8 cellular contexts compared by ENCODE assay signal in the genomic region with DNA sequence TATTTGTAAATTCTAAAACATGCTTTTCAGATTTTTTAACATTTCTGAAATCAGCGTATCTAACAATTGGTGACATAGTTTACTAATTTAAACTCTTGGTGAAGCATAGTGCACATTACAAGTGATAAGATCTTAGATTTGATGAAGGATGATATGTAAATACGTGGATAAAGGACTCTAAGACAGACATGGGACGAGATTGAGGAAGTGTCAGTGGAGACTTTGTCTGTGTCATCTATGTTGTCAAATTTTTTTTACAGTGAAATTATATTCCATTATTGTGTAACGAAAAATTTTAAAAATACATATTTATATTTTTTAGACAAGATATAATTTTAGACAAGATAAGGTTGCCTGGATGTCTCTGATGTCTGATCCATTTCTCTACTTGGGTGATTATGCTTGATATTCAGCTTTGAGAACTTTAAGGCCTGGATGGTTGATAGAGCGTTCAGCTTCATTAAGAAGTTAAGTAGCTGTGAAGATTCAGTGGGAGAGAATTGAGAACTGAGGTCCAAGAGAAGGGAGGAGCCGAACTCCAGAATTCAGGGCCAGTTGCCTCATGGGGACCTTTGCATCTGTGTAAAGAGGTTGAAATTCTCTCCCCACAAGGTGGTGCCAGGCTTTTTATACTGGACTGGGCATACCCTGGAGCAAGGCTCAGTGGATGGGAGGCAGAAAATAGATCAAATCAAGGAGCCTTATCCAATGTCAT.
DNase-seq lines count a peak whose midpoint lies in the region; ATAC-seq lines count a peak whose summit lies in the region.

No MANE protein-coding gene starts in this region.

- H3K36me3 Mint-ChIP-seq in dendritic cell treated with granulocyte-macrophage colony-stimulating factor and Interleukin-4, amounts not matched to agents 40 ng/mL and 50 ng/mL, for 4 days (ENCODE audit: low read depth): no peaks in the 10 kb centered on the region
- H3K36me3 Mint-ChIP-seq in naive B cell: peaks cover 0 to 9% of the 10 kb centered on the region in 2 donors

- intact Hi-C loops in dendritic cell treated with granulocyte-macrophage colony-stimulating factor and Interleukin-4, amounts not matched to agents 40 ng/mL and 50 ng/mL, for 4 days (cut with micrococcal nuclease): no loop called here

- no peaks in the 10 kb centered on the region for H3K9me3 Mint-ChIP-seq in dendritic cell treated with granulocyte-macrophage colony-stimulating factor and Interleukin-4, amounts not matched to agents 40 ng/mL and 50 ng/mL, for 4 days
- H3K9me3 Mint-ChIP-seq in naive B cell: no peaks in the 10 kb centered on the region

- peaks cover 30% of the 10 kb centered on the region for H3K4me1 Mint-ChIP-seq in dendritic cell treated with granulocyte-macrophage colony-stimulating factor and Interleukin-4, amounts not matched to agents 40 ng/mL and 50 ng/mL, for 4 days (ENCODE audit: low read depth)
- peaks cover 36 to 52% (median 49%) of the 10 kb centered on the region in 3 donors for H3K4me1 Mint-ChIP-seq in naive B cell

- H3K4me3 Mint-ChIP-seq in dendritic cell treated with granulocyte-macrophage colony-stimulating factor and Interleukin-4, amounts not matched to agents 40 ng/mL and 50 ng/mL, for 4 days: no peak overlapping the region
- H3K4me3 Mint-ChIP-seq in naive B cell: peak overlapping the region in 1 of 8 donors; percentile 48

- ATAC-seq in naive B cell (ENCODE audit: low read depth in 2 of 2) (peak; percentile 46 to 50), GM21447 (IDR thresholded peaks at IDR 0.05; ENCODE audit: unreplicated experiment) (no peak), esophagus mucosa (no peak)

- DNase-seq in DMS53 (lab: John Stamatoyannopoulos, UW): peak; percentile 57
- DNase-seq in DMS53 treated with DMSO at 0.1 percent for 48 hours (lab: John Stamatoyannopoulos, UW; ENCODE audit: unreplicated experiment): no peak
- peak; percentile 10 for DNase-seq in LoVo (ENCODE audit: low spot score)
- DNase-seq in naive B cell: no peak
- DNase-seq in OCI-M1 (lab: John Stamatoyannopoulos, UW): no peak

- peak overlapping the region; percentile 54 for H3K27ac Mint-ChIP-seq in dendritic cell treated with granulocyte-macrophage colony-stimulating factor and Interleukin-4, amounts not matched to agents 40 ng/mL and 50 ng/mL, for 4 days
- peak overlapping the region in 2 of 6 donors; percentile 29 to 42 for H3K27ac Mint-ChIP-seq in naive B cell

- H3K27me3 Mint-ChIP-seq in dendritic cell treated with granulocyte-macrophage colony-stimulating factor and Interleukin-4, amounts not matched to agents 40 ng/mL and 50 ng/mL, for 4 days: no peaks in the 10 kb centered on the region
- H3K27me3 Mint-ChIP-seq in naive B cell: no peaks in the 10 kb centered on the region

Comparison
In these comparisons a context has a peak if more than half of its experiments do, and no peak if none do; other contexts are left out.
1. DNase-seq: peak in DMS53 (single experiment) and LoVo (single experiment); none in DMS53 treated with DMSO at 0.1 percent for 48 hours (single experiment), naive B cell (single experiment) and OCI-M1 (single experiment).
2. ATAC-seq: peak in naive B cell (2 of 2); none in GM21447 (single experiment) and esophagus mucosa (single experiment).